Comparison of ENCODE assay signal across 9 cellular contexts in genomic region chr15:83248151-83248851, GRCh38. TPM values are rescaled to one million over a fixed set of nuclear protein-coding genes. Genes with fewer than 3 reads are reported as not detected.
DNase-seq lines count a peak whose midpoint lies in the region; ATAC-seq, FAIRE-seq and TF ChIP-seq lines count a peak whose summit lies in the region.
"Had no signal": no experiment of that assay in that cellular context is flagged by ENCODE, and none has a peak within 500 bp of the region (broad histone marks: within the 10 kb centered on the region; RNA-seq: fewer than 3 reads in every experiment).

No MANE protein-coding gene starts in this region.

- peaks cover 63% of the 10 kb centered on the region for H3K27me3 Mint-ChIP-seq in CD4-positive, alpha-beta T cell
- peaks cover 60% of the 10 kb centered on the region for H3K27me3 Mint-ChIP-seq in activated T-cell treated with anti-CD3 and anti-CD28 coated beads, Interleukin-2, amount 50 U/mL, for 72 hours (ENCODE audit: low read depth)

- H3K27ac ChIP-seq in CD4-positive, alpha-beta T cell (ENCODE audit: low read depth, low read length) = no peak overlapping the region
- no peak overlapping the region for H3K27ac ChIP-seq in left ventricle myocardium inferior (replicated peaks)

- TF ChIP-seq POLR2A in GM12892 (IDR thresholded peaks at IDR 0.05; ENCODE audit: low read depth, low read length) = no peak

- TF ChIP-seq CTCF in CD4-positive, alpha-beta T cell (IDR thresholded peaks at IDR 0.05) = peak; percentile 98
- TF ChIP-seq CTCF in left ventricle myocardium inferior (IDR thresholded peaks at IDR 0.05; ENCODE audit: borderline replicate concordance) = peak; percentile 97

- intact Hi-C loops in CD4-positive, alpha-beta T cell (cut with DNase I, micrococcal nuclease) = no loop called here
- intact Hi-C loops in left ventricle myocardium inferior (cut with micrococcal nuclease) = loop anchor here (2.0 kb wide), 1 partner anchor 308 kb away; no protein-coding TSS in a partner anchor

- no peak for DNase-seq in CD4-positive, alpha-beta T cell
- no peak for DNase-seq in GM12892 (ENCODE audit: insufficient read length)
- peak; percentile 5 for DNase-seq in NCI-H2029 (lab: John Stamatoyannopoulos, UW)
- peak; percentile 8 to 49 for DNase-seq in activated T-cell treated with anti-CD3 and anti-CD28 coated beads, Interleukin-2, amount 50 U/mL, for 72 hours
- DNase-seq in left ventricle myocardium inferior = no peak
- peak; percentile 71 for DNase-seq in renal cortical epithelial cell (ENCODE audit: low read depth)
- DNase-seq in SHP77 treated with DMSO at 0.1 percent for 48 hours (lab: John Stamatoyannopoulos, UW) = no peak

- POLR2A ChIA-PET in CD4-positive, alpha-beta T cell (lab: Charles Lee) = no interaction called here

- no peak overlapping the region for H3K4me3 Mint-ChIP-seq in CD4-positive, alpha-beta T cell
- no peak overlapping the region for H3K4me3 Mint-ChIP-seq in activated T-cell treated with anti-CD3 and anti-CD28 coated beads, Interleukin-2, amount 50 U/mL, for 72 hours

- no peak for ATAC-seq in CD4-positive, alpha-beta T cell (ENCODE audit: poor library complexity)
- peak in 1 of 2 donors; percentile 31 for ATAC-seq in activated T-cell treated with anti-CD3 and anti-CD28 coated beads, Interleukin-2, amount 50 U/mL, for 72 hours (replicated peaks in 1 of 2)
- ATAC-seq in HG03520 (IDR thresholded peaks at IDR 0.05; ENCODE audit: unreplicated experiment) = no peak

- no peaks in the 10 kb centered on the region for H3K36me3 Mint-ChIP-seq in CD4-positive, alpha-beta T cell (ENCODE audit: low read depth)
- no peaks in the 10 kb centered on the region for H3K36me3 Mint-ChIP-seq in activated T-cell treated with anti-CD3 and anti-CD28 coated beads, Interleukin-2, amount 50 U/mL, for 72 hours (ENCODE audit: insufficient read depth in 2 of 2)

- H3K36me3 ChIP-seq in left ventricle myocardium inferior = no peaks in the 10 kb centered on the region

- no peaks in the 10 kb centered on the region for H3K4me1 Mint-ChIP-seq in CD4-positive, alpha-beta T cell (ENCODE audit: low read depth)
- H3K4me1 Mint-ChIP-seq in activated T-cell treated with anti-CD3 and anti-CD28 coated beads, Interleukin-2, amount 50 U/mL, for 72 hours (ENCODE audit: low read depth) = no peaks in the 10 kb centered on the region

- FAIRE-seq in GM12892 (lab: Jason Lieb, UNC) = peak; percentile 80

- no peak overlapping the region for H3K4me3 ChIP-seq in left ventricle myocardium inferior

- no peaks in the 10 kb centered on the region for H3K4me1 ChIP-seq in left ventricle myocardium inferior

- H3K9me3 ChIP-seq in CD4-positive, alpha-beta T cell (ENCODE audit: control insufficient read depth, low read length) = no peaks in the 10 kb centered on the region
- H3K9me3 ChIP-seq in left ventricle myocardium inferior (replicated peaks) = no peaks in the 10 kb centered on the region

- H3K9me3 Mint-ChIP-seq in CD4-positive, alpha-beta T cell = no peaks in the 10 kb centered on the region
- peaks cover 0 to 2% of the 10 kb centered on the region in 2 donors for H3K9me3 Mint-ChIP-seq in activated T-cell treated with anti-CD3 and anti-CD28 coated beads, Interleukin-2, amount 50 U/mL, for 72 hours

- CTCF ChIA-PET in CD4-positive, alpha-beta T cell (lab: Charles Lee) = interaction anchor here (1.2 kb wide), 1 partner anchor 43 kb away, joined by 4 read pairs; no protein-coding TSS in a partner anchor

- peaks cover 14% of the 10 kb centered on the region for H3K27me3 ChIP-seq in CD4-positive, alpha-beta T cell (ENCODE audit: control insufficient read depth, insufficient read depth, low read length)
- peaks cover 87% of the 10 kb centered on the region for H3K27me3 ChIP-seq in left ventricle myocardium inferior (ENCODE audit: low read depth)

- H3K27ac Mint-ChIP-seq in CD4-positive, alpha-beta T cell = no peak overlapping the region
- no peak overlapping the region for H3K27ac Mint-ChIP-seq in activated T-cell treated with anti-CD3 and anti-CD28 coated beads, Interleukin-2, amount 50 U/mL, for 72 hours

RNA-seq across cellular contexts. Expression of gene BNC1, which starts 36.2 kb away (rescaled TPM):
- total RNA-seq in CD4-positive, alpha-beta T cell = not detected
- polyA plus RNA-seq in GM12892 (2012; ENCODE audit: missing spikeins) = not detected
- total RNA-seq in activated T-cell treated with anti-CD3 and anti-CD28 coated beads, Interleukin-2, amount 50 U/mL, for 72 hours = not detected
- 0.11 TPM for total RNA-seq in left ventricle myocardium inferior
- total RNA-seq in renal cortical epithelial cell = 18.4 and 26.7 TPM in 2 replicates
- total RNA-seq: activated CD8-positive, alpha-beta memory T cell treated with anti-CD3 and anti-CD28 coated beads for 36 hours had no signal

RNA-seq across cellular contexts. Expression of gene HDGFL3, which starts 40.7 kb away (rescaled TPM):
- 1 to 10 TPM; 5.5 to 5.9 TPM for total RNA-seq in CD4-positive, alpha-beta T cell
- 29.8 TPM for polyA plus RNA-seq in GM12892 (2012; ENCODE audit: missing spikeins)
- 10 to 100 TPM; 22.8 to 58.2 TPM for total RNA-seq in activated T-cell treated with anti-CD3 and anti-CD28 coated beads, Interleukin-2, amount 50 U/mL, for 72 hours
- total RNA-seq in left ventricle myocardium inferior = 38.0 TPM
- 46.4 and 61.2 TPM in 2 replicates for total RNA-seq in renal cortical epithelial cell

Comparison
In these comparisons a context has a peak if more than half of its experiments do, and no peak if none do; other contexts are left out.
1. DNase-seq: peak in NCI-H2029 (single experiment), activated T-cell treated with anti-CD3 and anti-CD28 coated beads, Interleukin-2, amount 50 U/mL, for 72 hours (2 of 2) and renal cortical epithelial cell (single experiment); none in CD4-positive, alpha-beta T cell (0 of 10), GM12892 (single experiment), left ventricle myocardium inferior (single experiment) and SHP77 treated with DMSO at 0.1 percent for 48 hours (single experiment).
2. RNA of gene BNC1, which starts 36.2 kb away (total RNA-seq): 18.4 to 26.7 TPM in renal cortical epithelial cell; 0.11 TPM in left ventricle myocardium inferior (single experiment), not detected in CD4-positive, alpha-beta T cell and not detected in activated T-cell treated with anti-CD3 and anti-CD28 coated beads, Interleukin-2, amount 50 U/mL, for 72 hours; every median in the first group is over 10 times any median in the second.